Comparison of ENCODE assay signal across 7 cellular contexts in the genomic region with DNA sequence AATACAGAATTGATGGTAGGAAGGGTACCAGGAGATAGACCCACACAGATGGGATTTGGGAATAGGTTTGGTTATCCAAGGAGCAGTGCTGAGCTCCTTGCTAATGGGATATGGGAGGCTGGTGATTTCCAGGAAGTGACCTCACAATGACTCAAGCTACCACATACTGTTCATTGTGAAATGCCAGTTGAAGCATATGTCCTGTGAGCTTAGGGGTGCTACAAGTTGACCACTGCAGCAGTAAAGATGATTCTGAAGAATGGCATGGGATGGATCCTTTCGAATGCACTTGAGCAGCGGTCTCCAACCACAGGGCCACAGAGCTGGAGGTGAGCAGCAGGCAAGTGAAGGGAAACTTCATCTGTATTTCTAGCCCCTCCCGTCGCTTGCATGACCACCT.
DNase-seq lines count a peak whose midpoint lies in the region; TF ChIP-seq lines count a peak whose summit lies in the region.
"Not testable (repeated sequence)": the region's sequence is repeated elsewhere in the genome, so short reads cannot be mapped to it uniquely, and the experiment has no call there.

No MANE protein-coding gene starts in this region.

- in situ Hi-C loops in GM23248 (cut with MboI): not testable (repeated sequence)

- BruUV-seq in MCF 10A (replicated peaks; lab: Mats Ljungman, UMichigan): not testable (repeated sequence)

- H3K4me3 ChIP-seq in GM23248; epithelial cell of proximal tubule (ENCODE audit: low read depth, low read length); fibroblast of villous mesenchyme (ENCODE audit: low read depth, low read length); skeletal muscle cell (ENCODE audit: low read depth, low read length): not testable (repeated sequence)

- H3K4me1 Mint-ChIP-seq in MCF 10A (ENCODE audit: insufficient read depth, unreplicated experiment): not testable (repeated sequence)

- 71 to 77% methylated on average over 4 of the region's 4 CpGs for WGBS in GM23248 (ENCODE audit: low coverage in 1 of 2, low lambda C conversion rate in 2 of 2, missing lambda C conversion rate in 2 of 2), 2 experiments

- H3K9ac ChIP-seq in GM23248: not testable (repeated sequence)

- H3K9me3 Mint-ChIP-seq in MCF 10A (ENCODE audit: unreplicated experiment): not testable (repeated sequence)

- not testable (repeated sequence) for H3K79me2 ChIP-seq in GM23248 (ENCODE audit: insufficient read depth)

- not testable (repeated sequence) for H3K4me3 Mint-ChIP-seq in MCF 10A (ENCODE audit: unreplicated experiment)

- not testable (repeated sequence) for H3F3A ChIP-seq in GM23248 (ENCODE audit: insufficient read depth)

- not testable (repeated sequence) for H3K27me3 Mint-ChIP-seq in MCF 10A (ENCODE audit: insufficient read depth, unreplicated experiment)

- not testable (repeated sequence) for H3K27me3 ChIP-seq in GM23248 (replicated peaks; ENCODE audit: insufficient read depth)

- CTCF ChIA-PET in MCF 10A (lab: Yijun Ruan, JAX): not testable (repeated sequence)

- not testable (repeated sequence) for H3K36me3 ChIP-seq in GM23248 (ENCODE audit: low read depth)

- not testable (repeated sequence) for H3K27ac Mint-ChIP-seq in MCF 10A (ENCODE audit: low read depth, unreplicated experiment)

- not testable (repeated sequence) for H3K27ac ChIP-seq in GM23248

- not testable (repeated sequence) for TF ChIP-seq CTCF in MCF 10A (IDR thresholded peaks at IDR 0.05; ENCODE audit: unreplicated experiment); epithelial cell of proximal tubule (conservative IDR thresholded peaks at IDR 0.05; ENCODE audit: low read depth, low read length); fibroblast of villous mesenchyme (IDR thresholded peaks at IDR 0.05; ENCODE audit: insufficient read depth, low read depth, low read length)

- intact Hi-C loops in MCF 10A (cut with micrococcal nuclease): not testable (repeated sequence)

- not testable (repeated sequence) for H2AFZ ChIP-seq in GM23248

- not testable (repeated sequence) for H3K4me2 ChIP-seq in GM23248 (ENCODE audit: unreplicated experiment)

- not testable (repeated sequence) for H4K20me1 ChIP-seq in GM23248 (ENCODE audit: insufficient read depth)

- peaks cover 18% of the 10 kb centered on the region for H3K36me3 Mint-ChIP-seq in MCF 10A (ENCODE audit: insufficient read depth, unreplicated experiment)

- not testable (repeated sequence) for H3K9me3 ChIP-seq in GM23248 (ENCODE audit: low read depth)

- H3K4me1 ChIP-seq in GM23248 (ENCODE audit: insufficient read depth): not testable (repeated sequence)

- POLR2A ChIA-PET in MCF 10A (lab: Yijun Ruan, JAX): not testable (repeated sequence)

- DNase-seq in GM23248: peak; percentile 66
- peak; percentile 67 for DNase-seq in M059J (ENCODE audit: low read depth)
- peak; percentile 66 for DNase-seq in RPMI7951 (ENCODE audit: low read depth)
- DNase-seq in MCF 10A (ENCODE audit: unreplicated experiment): peak; percentile 12
- peak; percentile 20 for DNase-seq in epithelial cell of proximal tubule (ENCODE audit: low read depth)
- DNase-seq in fibroblast of villous mesenchyme (ENCODE audit: low read depth): peak; percentile 8
- peak; percentile 22 for DNase-seq in skeletal muscle cell (ENCODE audit: low read depth)

- not testable (repeated sequence) for H3K9me2 ChIP-seq in GM23248 (ENCODE audit: insufficient read depth)

Comparison
In these comparisons a context has a peak if more than half of its experiments do, and no peak if none do; other contexts are left out.
1. DNase-seq: peak in every context shown above with its lines; median percentile 67 in M059J; 66 in GM23248; 66 in RPMI7951; 22 in skeletal muscle cell; 20 in epithelial cell of proximal tubule; 12 in MCF 10A; 8 in fibroblast of villous mesenchyme.